Comparison of ENCODE assay signal across 22 cellular contexts in the genomic region with DNA sequence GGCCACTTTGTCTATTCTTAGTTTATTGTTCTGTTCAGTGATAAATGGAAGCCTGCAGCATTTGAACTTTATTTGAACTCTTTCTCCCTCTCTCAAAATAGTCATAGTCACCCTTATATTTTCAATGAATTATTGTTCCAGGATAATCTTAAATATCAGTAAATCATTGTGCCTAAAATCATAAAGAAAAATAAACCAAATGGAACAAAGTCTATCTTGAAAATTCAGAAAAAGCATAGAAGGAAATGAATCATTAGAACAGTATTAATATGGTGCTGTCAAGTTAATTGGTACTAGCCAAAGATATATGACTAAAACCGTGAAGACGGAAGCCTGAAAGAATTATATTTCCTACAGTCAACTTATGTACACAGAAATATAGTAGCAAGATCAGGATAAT.
"Had no signal": no experiment of that assay in that cellular context is flagged by ENCODE, and none has a peak within 500 bp of the region (broad histone marks: within the 10 kb centered on the region; RNA-seq: fewer than 3 reads in every experiment).

No MANE protein-coding gene starts in this region.

- DNase-seq: activated B cell treated with CpG ODN at 0.5 μM for 24 hours; activated CD4-positive, alpha-beta memory T cell treated with anti-CD3 and anti-CD28 coated beads for 36 hours; activated CD4-positive, alpha-beta T cell treated with anti-CD3 and anti-CD28 coated beads for 4 hours; activated naive CD4-positive, alpha-beta T cell treated with Interleukin-2 at 50 U/mL for 16 hours; activated naive CD8-positive, alpha-beta T cell treated with anti-CD3 and anti-CD28 coated beads, Interleukin-2, amount 10 ng/mL, durations not matched to agents 7 days and 5 days; central memory CD4-positive, alpha-beta T cell; erythroblast; hypothalamus; kidney; mesendoderm; sigmoid colon; SK-N-SH; stimulated activated CD4-positive, alpha-beta T cell treated with anti-CD3 and anti-CD28 coated beads, Interleukin-4, amount 100 ng/mL, for 24 hours; stomach; T-cell; T-helper 9 cell; trophoblast cell had no signal

- H3K27ac Mint-ChIP-seq: activated B cell treated with CpG ODN at 0.5 μM for 24 hours; activated CD4-positive, alpha-beta memory T cell treated with anti-CD3 and anti-CD28 coated beads for 36 hours; activated naive CD8-positive, alpha-beta T cell treated with anti-CD3 and anti-CD28 coated beads, Interleukin-2, amount 10 ng/mL, durations not matched to agents 7 days and 5 days; activated T-helper 2 cell treated with anti-CD3 and anti-CD28 coated beads, Interferon-gamma antibody, Interleukin-2, Interleukin-4, amounts not matched to agents 10 μg/mL and 5 μg/mL and 100 μg/mL, durations not matched to agents 14 hours and 24 hours and 36 hours; brain; natural killer cell treated with Interleukin-12 subunit alpha and Interleukin-12 subunit beta and Interleukin-15 and Interleukin-18, amount 100 ng/mL, for 72 hours; stimulated activated effector memory CD8-positive, alpha-beta T cell treated with anti-CD3 and anti-CD28 coated beads, Interleukin-12 subunit alpha, Interleukin-12 subunit beta, amount 100 ng/mL, for 72 hours; T-cell had no signal

- H3K27me3 Mint-ChIP-seq: brain had no signal

- H3K9me3 Mint-ChIP-seq: activated B cell treated with CpG ODN at 0.5 μM for 24 hours; activated CD4-positive, alpha-beta memory T cell treated with anti-CD3 and anti-CD28 coated beads for 36 hours; activated naive CD8-positive, alpha-beta T cell treated with anti-CD3 and anti-CD28 coated beads, Interleukin-2, amount 10 ng/mL, durations not matched to agents 7 days and 5 days; activated T-helper 2 cell treated with anti-CD3 and anti-CD28 coated beads, Interferon-gamma antibody, Interleukin-2, Interleukin-4, amounts not matched to agents 10 μg/mL and 5 μg/mL and 100 μg/mL, durations not matched to agents 14 hours and 24 hours and 36 hours; brain; natural killer cell treated with Interleukin-12 subunit alpha and Interleukin-12 subunit beta and Interleukin-15 and Interleukin-18, amount 100 ng/mL, for 72 hours; stimulated activated effector memory CD8-positive, alpha-beta T cell treated with anti-CD3 and anti-CD28 coated beads, Interleukin-12 subunit alpha, Interleukin-12 subunit beta, amount 100 ng/mL, for 72 hours; T-cell had no signal

- ATAC-seq: natural killer cell treated with Interleukin-12 subunit alpha and Interleukin-12 subunit beta and Interleukin-15 and Interleukin-18, amount 100 ng/mL, for 72 hours; stimulated activated effector memory CD8-positive, alpha-beta T cell treated with anti-CD3 and anti-CD28 coated beads, Interleukin-12 subunit alpha, Interleukin-12 subunit beta, amount 100 ng/mL, for 72 hours; T-cell had no signal

- H3K4me3 ChIP-seq: sigmoid colon, stomach had no signal

- H3K9me3 ChIP-seq: sigmoid colon, SK-N-SH, stomach had no signal

- H3K9ac ChIP-seq: parathyroid adenoma, SK-N-SH had no signal

- H3K27ac ChIP-seq: parathyroid adenoma, sigmoid colon, stomach had no signal

- H3K4me1 ChIP-seq: parathyroid adenoma had no signal

- H3K27me3 ChIP-seq: sigmoid colon, stomach had no signal

- H3K36me3 ChIP-seq: sigmoid colon, stomach had no signal

- H3K4me3 Mint-ChIP-seq: activated B cell treated with CpG ODN at 0.5 μM for 24 hours; activated CD4-positive, alpha-beta memory T cell treated with anti-CD3 and anti-CD28 coated beads for 36 hours; activated naive CD8-positive, alpha-beta T cell treated with anti-CD3 and anti-CD28 coated beads, Interleukin-2, amount 10 ng/mL, durations not matched to agents 7 days and 5 days; brain; natural killer cell treated with Interleukin-12 subunit alpha and Interleukin-12 subunit beta and Interleukin-15 and Interleukin-18, amount 100 ng/mL, for 72 hours; stimulated activated effector memory CD8-positive, alpha-beta T cell treated with anti-CD3 and anti-CD28 coated beads, Interleukin-12 subunit alpha, Interleukin-12 subunit beta, amount 100 ng/mL, for 72 hours; T-cell had no signal

- H3K4me1 Mint-ChIP-seq: activated naive CD8-positive, alpha-beta T cell treated with anti-CD3 and anti-CD28 coated beads, Interleukin-2, amount 10 ng/mL, durations not matched to agents 7 days and 5 days had no signal

- H3K36me3 Mint-ChIP-seq: activated CD4-positive, alpha-beta memory T cell treated with anti-CD3 and anti-CD28 coated beads for 36 hours; activated naive CD8-positive, alpha-beta T cell treated with anti-CD3 and anti-CD28 coated beads, Interleukin-2, amount 10 ng/mL, durations not matched to agents 7 days and 5 days; brain; natural killer cell treated with Interleukin-12 subunit alpha and Interleukin-12 subunit beta and Interleukin-15 and Interleukin-18, amount 100 ng/mL, for 72 hours; stimulated activated effector memory CD8-positive, alpha-beta T cell treated with anti-CD3 and anti-CD28 coated beads, Interleukin-12 subunit alpha, Interleukin-12 subunit beta, amount 100 ng/mL, for 72 hours; T-cell had no signal
